Comparison of ENCODE assay signal across 11 cellular contexts in genomic region chr9:18472915-18473314, GRCh38. TPM values are rescaled to one million over a fixed set of nuclear protein-coding genes. Genes with fewer than 3 reads are reported as not detected.
DNase-seq lines count a peak whose midpoint lies in the region; FAIRE-seq and TF ChIP-seq lines count a peak whose summit lies in the region.
"Had no signal": no experiment of that assay in that cellular context is flagged by ENCODE, and none has a peak within 500 bp of the region (broad histone marks: within the 10 kb centered on the region; RNA-seq: fewer than 3 reads in every experiment).

No MANE protein-coding gene starts in this region.

- no peak overlapping the region for H4K8ac ChIP-seq in mesendoderm (ENCODE audit: low read depth, low read length)

- no peak overlapping the region for H3K18ac ChIP-seq in mesendoderm (ENCODE audit: low read length)

- no peak overlapping the region for H2BK5ac ChIP-seq in mesendoderm (ENCODE audit: low read length)

- H3K27me3 ChIP-seq in cardiac muscle cell (no peaks in the 10 kb centered on the region), right atrium auricular region (no peaks in the 10 kb centered on the region), endothelial cell of umbilical vein (ENCODE audit: control insufficient read depth in 2 of 2, insufficient read depth in 2 of 2, low read length in 2 of 2) (no peaks in the 10 kb centered on the region), mesendoderm (ENCODE audit: insufficient read depth, low read length, poor library complexity) (no peaks in the 10 kb centered on the region), mammary epithelial cell (ENCODE audit: insufficient read depth, low read length) (no peaks in the 10 kb centered on the region)

- no peak for TF ChIP-seq POLR2A in endothelial cell of umbilical vein (IDR thresholded peaks at IDR 0.05; ENCODE audit: low read depth, low read length)

- H3K9me3 Mint-ChIP-seq in type B pancreatic cell = no peaks in the 10 kb centered on the region
- H3K9me3 Mint-ChIP-seq: activated naive CD8-positive, alpha-beta T cell treated with anti-CD3 and anti-CD28 coated beads, Interleukin-2, amount 10 ng/mL, durations not matched to agents 7 days and 5 days had no signal

- dilution Hi-C loops in endothelial cell of umbilical vein (cut with MboI; ENCODE audit: extremely low pct_ligation_motif_present, low sequenced_read_pairs) = no loop called here
- dilution Hi-C loops in mammary epithelial cell (cut with HindIII; ENCODE audit: low sequenced_read_pairs) = no loop called here

- peak; percentile 59 for FAIRE-seq in endothelial cell of umbilical vein (lab: Jason Lieb, UNC)
- FAIRE-seq: urothelium cell line had no signal

- H3K4me2 ChIP-seq in endothelial cell of umbilical vein (ENCODE audit: insufficient read depth, low read length) (peak overlapping the region; percentile 64), mesendoderm (ENCODE audit: low read length) (no peak overlapping the region), mammary epithelial cell (ENCODE audit: insufficient read depth, low read depth, low read length) (no peak overlapping the region)

- no peak overlapping the region for H4K5ac ChIP-seq in mesendoderm (ENCODE audit: low read length)

- no CpG with 5 or more reads among the region's 5 CpGs for WGBS in mesendoderm (ENCODE audit: extremely low coverage, insufficient coverage, low lambda C conversion rate)
- 96% methylated on average over 5 of the region's 5 CpGs for WGBS in mammary epithelial cell (ENCODE audit: low coverage, missing lambda C conversion rate)

- POLR2A ChIA-PET in endothelial cell of umbilical vein (lab: Charles Lee) = interaction anchor here (1.7 kb wide), 1 partner anchor 17 kb away, joined by 10 read pairs; no protein-coding TSS in a partner anchor

- H3K79me1 ChIP-seq in mesendoderm (ENCODE audit: low read length) = no peaks in the 10 kb centered on the region

- H3K9ac ChIP-seq in endothelial cell of umbilical vein (replicated peaks; ENCODE audit: extremely low read depth, insufficient read depth, low read length) (peak overlapping the region; percentile 62), mesendoderm (ENCODE audit: low read length) (no peak overlapping the region), mammary epithelial cell (ENCODE audit: insufficient read depth, low read length) (no peak overlapping the region)

- DNase-seq in cardiac muscle cell (ENCODE audit: low read depth in 1 of 2, low spot score in 1 of 2) (peak; percentile 40 to 62), right atrium auricular region (ENCODE audit: low spot score) (no peak), endothelial cell of umbilical vein (ENCODE audit: low read depth, low spot score) (peak; percentile 63), mesendoderm (peak; percentile 57), type B pancreatic cell (ENCODE audit: extremely low spot score, unreplicated experiment) (no peak), epidermal melanocyte (ENCODE audit: insufficient read length, low spot score) (no peak), mammary epithelial cell (no peak), NCI-H446 (lab: John Stamatoyannopoulos, UW) (no peak)
- DNase-seq: activated naive CD8-positive, alpha-beta T cell treated with anti-CD3 and anti-CD28 coated beads, Interleukin-2, amount 10 ng/mL, durations not matched to agents 7 days and 5 days; RPMI8226 had no signal

- H2AFZ ChIP-seq in endothelial cell of umbilical vein (ENCODE audit: low read depth, low read length) (peak overlapping the region; percentile 29), mammary epithelial cell (ENCODE audit: low read depth, low read length) (no peak overlapping the region)

- H3K9me3 ChIP-seq in cardiac muscle cell (ENCODE audit: low read depth) (no peaks in the 10 kb centered on the region), right atrium auricular region (no peaks in the 10 kb centered on the region), endothelial cell of umbilical vein (replicated peaks; ENCODE audit: control insufficient read depth, insufficient read depth, low read length) (no peaks in the 10 kb centered on the region), mammary epithelial cell (replicated peaks; ENCODE audit: insufficient read depth, low read length) (no peaks in the 10 kb centered on the region)

- peak overlapping the region; percentile 58 for H3K27ac ChIP-seq in cardiac muscle cell
- H3K27ac ChIP-seq in right atrium auricular region = no peak overlapping the region
- peak overlapping the region; percentile 17 for H3K27ac ChIP-seq in endothelial cell of umbilical vein (ENCODE audit: insufficient read depth, low read depth, low read length)
- no peak overlapping the region for H3K27ac ChIP-seq in mesendoderm (ENCODE audit: low read depth, low read length)
- no peak overlapping the region for H3K27ac ChIP-seq in mammary epithelial cell (ENCODE audit: insufficient read depth, low read depth, low read length)

- no peak overlapping the region for H2BK15ac ChIP-seq in mesendoderm (replicated peaks; ENCODE audit: low read depth)

- no peaks in the 10 kb centered on the region for H3K27me3 Mint-ChIP-seq in type B pancreatic cell

- no peak overlapping the region for H3K56ac ChIP-seq in mesendoderm (ENCODE audit: low read length)

- H3K23ac ChIP-seq in mesendoderm (ENCODE audit: low read length) = no peak overlapping the region

- H3K36me3 ChIP-seq in cardiac muscle cell = no peaks in the 10 kb centered on the region
- no peaks in the 10 kb centered on the region for H3K36me3 ChIP-seq in right atrium auricular region
- no peaks in the 10 kb centered on the region for H3K36me3 ChIP-seq in endothelial cell of umbilical vein (ENCODE audit: control insufficient read depth in 2 of 2, extremely low read depth in 1 of 2, insufficient read depth in 2 of 2, low read length in 2 of 2)
- H3K36me3 ChIP-seq in mesendoderm (ENCODE audit: control insufficient read depth, insufficient read depth, low read length) = no peaks in the 10 kb centered on the region
- no peaks in the 10 kb centered on the region for H3K36me3 ChIP-seq in mammary epithelial cell (ENCODE audit: insufficient read depth, low read length)

- H3K79me2 ChIP-seq in endothelial cell of umbilical vein (ENCODE audit: control insufficient read depth, insufficient read depth, low read length) = peaks cover 29% of the 10 kb centered on the region
- no peaks in the 10 kb centered on the region for H3K79me2 ChIP-seq in mesendoderm (ENCODE audit: control insufficient read depth, insufficient read depth, low read length)
- no peaks in the 10 kb centered on the region for H3K79me2 ChIP-seq in mammary epithelial cell (ENCODE audit: insufficient read depth, low read length)

- H3K4me1 ChIP-seq in cardiac muscle cell (ENCODE audit: low read depth) = peaks cover 27% of the 10 kb centered on the region
- peaks cover 0 to 26% of the 10 kb centered on the region in 2 donors for H3K4me1 ChIP-seq in right atrium auricular region
- peaks cover 37% of the 10 kb centered on the region for H3K4me1 ChIP-seq in endothelial cell of umbilical vein (ENCODE audit: control insufficient read depth, extremely low read depth, insufficient read depth, low read length)
- H3K4me1 ChIP-seq in mesendoderm (ENCODE audit: control insufficient read depth, low read depth, low read length) = peaks cover 5% of the 10 kb centered on the region
- H3K4me1 ChIP-seq in mammary epithelial cell (ENCODE audit: insufficient read depth, low read length) = peaks cover 3% of the 10 kb centered on the region

- H3K9me1 ChIP-seq in endothelial cell of umbilical vein (replicated peaks; ENCODE audit: control insufficient read depth, extremely low read depth, insufficient read depth, low read length) = no peaks in the 10 kb centered on the region

- BruUV-seq in endothelial cell of umbilical vein (replicated peaks; lab: Mats Ljungman, UMichigan) (no TSS peak), mammary epithelial cell (replicated peaks; lab: Mats Ljungman, UMichigan) (no TSS peak)

- H3K4me1 Mint-ChIP-seq in type B pancreatic cell (ENCODE audit: unreplicated experiment) = peaks cover 35% of the 10 kb centered on the region
- H3K4me1 Mint-ChIP-seq: activated naive CD8-positive, alpha-beta T cell treated with anti-CD3 and anti-CD28 coated beads, Interleukin-2, amount 10 ng/mL, durations not matched to agents 7 days and 5 days had no signal

- intact Hi-C loops in endothelial cell of umbilical vein (cut with micrococcal nuclease) = loop anchor here (5.0 kb wide), 2 partner anchors 159 to 709 kb away; no protein-coding TSS in a partner anchor
- intact Hi-C loops in mammary epithelial cell (cut with micrococcal nuclease) = no loop called here

- H2AK5ac ChIP-seq in mesendoderm (ENCODE audit: low read length) = no peak overlapping the region

- CTCF ChIA-PET in endothelial cell of umbilical vein (lab: Charles Lee) (interaction anchor here (1.0 to 9.5 kb wide), 5 partner anchors 20 to 662 kb away, joined by 3 to 62 read pairs (median 13); no protein-coding TSS in a partner anchor), mammary epithelial cell (lab: Charles Lee; ENCODE audit: low non-redundant PET) (no interaction called here)

- no peaks in the 10 kb centered on the region for H4K20me1 ChIP-seq in endothelial cell of umbilical vein (replicated peaks; ENCODE audit: control insufficient read depth, extremely low read depth, insufficient read depth, low read length)
- no peaks in the 10 kb centered on the region for H4K20me1 ChIP-seq in mammary epithelial cell (ENCODE audit: insufficient read depth, low read length)

- H3K4me3 ChIP-seq in cardiac muscle cell (peak overlapping the region; percentile 31), right atrium auricular region (no peak overlapping the region), endothelial cell of umbilical vein (replicated peaks in 1 of 3; ENCODE audit: insufficient read depth in 1 of 3, low read depth in 1 of 3, low read length in 3 of 3) (peak overlapping the region in 1 of 3 experiments; percentile 51), mesendoderm (ENCODE audit: low read length) (no peak overlapping the region), mammary epithelial cell (replicated peaks in 1 of 3; ENCODE audit: insufficient read depth in 1 of 3, low read depth in 2 of 3, low read length in 3 of 3) (no peak overlapping the region)

- peak overlapping the region; percentile 88 for H3K4me3 Mint-ChIP-seq in type B pancreatic cell
- H3K4me3 Mint-ChIP-seq: activated naive CD8-positive, alpha-beta T cell treated with anti-CD3 and anti-CD28 coated beads, Interleukin-2, amount 10 ng/mL, durations not matched to agents 7 days and 5 days had no signal

- H3K4ac ChIP-seq in mesendoderm (ENCODE audit: low read depth, low read length) = no peak overlapping the region

- in situ Hi-C loops in mammary epithelial cell (cut with MboI; ENCODE audit: low sequenced_read_pairs in 2 of 2) = no loop called here

- no peak for TF ChIP-seq CTCF in cardiac muscle cell (IDR thresholded peaks at IDR 0.05; ENCODE audit: low read depth, low read length)
- no peak for TF ChIP-seq CTCF in right atrium auricular region (IDR thresholded peaks at IDR 0.05)
- no peak for TF ChIP-seq CTCF in endothelial cell of umbilical vein (IDR thresholded peaks at IDR 0.05; ENCODE audit: extremely low read depth in 1 of 2, insufficient read depth in 1 of 2, low read depth in 1 of 2, low read length in 2 of 2)
- TF ChIP-seq CTCF in type B pancreatic cell (conservative IDR thresholded peaks at IDR 0.05) = no peak
- TF ChIP-seq CTCF in mammary epithelial cell (conservative IDR thresholded peaks at IDR 0.05 in 1 of 2, IDR thresholded peaks at IDR 0.05 in 1 of 2; ENCODE audit: extremely low read depth in 1 of 2, insufficient read depth in 1 of 2, low read depth in 1 of 2, low read length in 2 of 2) = no peak

- no peak overlapping the region for H2BK120ac ChIP-seq in mesendoderm (ENCODE audit: low read depth, low read length)

- H3K36me3 Mint-ChIP-seq in type B pancreatic cell = no peaks in the 10 kb centered on the region
- H3K36me3 Mint-ChIP-seq: activated naive CD8-positive, alpha-beta T cell treated with anti-CD3 and anti-CD28 coated beads, Interleukin-2, amount 10 ng/mL, durations not matched to agents 7 days and 5 days had no signal

- peak overlapping the region; percentile 21 for H3K27ac Mint-ChIP-seq in type B pancreatic cell
- H3K27ac Mint-ChIP-seq: activated naive CD8-positive, alpha-beta T cell treated with anti-CD3 and anti-CD28 coated beads, Interleukin-2, amount 10 ng/mL, durations not matched to agents 7 days and 5 days had no signal

RNA-seq across cellular contexts. Expression of gene ADAMTSL1, which starts 1.0 kb away (rescaled TPM):
- total RNA-seq in cardiac muscle cell (26.5 and 63.0 TPM in 2 replicates), right atrium auricular region (1 to 10 TPM; 3.4 to 3.8 TPM), endothelial cell of umbilical vein (16.9 and 18.4 TPM in 2 replicates), type B pancreatic cell (ENCODE audit: low replicate concordance) (6.0 and 28.6 TPM in 2 replicates), mammary epithelial cell (under 1 TPM; 0.33 to 0.78 TPM)
- polyA plus RNA-seq in cardiac muscle cell (12.6 and 34.0 TPM in 2 replicates), endothelial cell of umbilical vein (13.4 and 15.0 TPM in 2 replicates), mammary epithelial cell (2.1 TPM)
- polyA plus RNA-seq in endothelial cell of umbilical vein (2011; cell fraction: cytosol; rRNA removed) = 15.5 and 17.2 TPM in 2 replicates
- polyA plus RNA-seq in endothelial cell of umbilical vein (2011; cell fraction: nucleus; rRNA removed) = 46.5 and 51.5 TPM in 2 replicates
- polyA plus RNA-seq in endothelial cell of umbilical vein (2012) = 60.9 and 69.3 TPM in 2 replicates
- polyA minus RNA-seq in endothelial cell of umbilical vein (50.0 and 53.9 TPM in 2 replicates), mammary epithelial cell (not detected)
- not detected for polyA minus RNA-seq in endothelial cell of umbilical vein (2011; cell fraction: cytosol; rRNA and poly(A)+ RNA removed)
- polyA minus RNA-seq in endothelial cell of umbilical vein (2011; cell fraction: nucleus; rRNA and poly(A)+ RNA removed) = 135 and 165 TPM in 2 replicates
- polyA plus RNA-seq in mesendoderm (2013, experiment 1 of 2) = 0.56 TPM
- polyA plus RNA-seq in mesendoderm (2013, experiment 2 of 2) = 0.56 TPM
- total RNA-seq: activated naive CD8-positive, alpha-beta T cell treated with anti-CD3 and anti-CD28 coated beads, Interleukin-2, amount 10 ng/mL, durations not matched to agents 7 days and 5 days had no signal

Comparison
In these comparisons a context has a peak if more than half of its experiments do, and no peak if none do; other contexts are left out.
1. DNase-seq: peak in cardiac muscle cell (2 of 2), endothelial cell of umbilical vein (single experiment) and mesendoderm (single experiment); none in right atrium auricular region (single experiment), type B pancreatic cell (single experiment), epidermal melanocyte (single experiment), mammary epithelial cell (single experiment) and NCI-H446 (0 of 2).
2. H3K27ac ChIP-seq: peak in cardiac muscle cell (single experiment) and endothelial cell of umbilical vein (single experiment); none in right atrium auricular region (0 of 2), mesendoderm (single experiment) and mammary epithelial cell (single experiment).